In genomic region chr9:20357207-20357503, GRCh38 we compare ENCODE assay signal across 14 cellular contexts.
DNase-seq lines count a peak whose midpoint lies in the region; ATAC-seq, FAIRE-seq and TF ChIP-seq lines count a peak whose summit lies in the region.
"Had no signal": no experiment of that assay in that cellular context is flagged by ENCODE, and none has a peak within 500 bp of the region (broad histone marks: within the 10 kb centered on the region; RNA-seq: fewer than 3 reads in every experiment).

No MANE protein-coding gene starts in this region.

- H3K9ac ChIP-seq in colonic mucosa (ENCODE audit: low read depth in 2 of 2, low read length in 2 of 2) (no peak overlapping the region), mammary epithelial cell (ENCODE audit: insufficient read depth, low read length) (no peak overlapping the region)

- no peak for TF ChIP-seq POLR2A in A549 (IDR thresholded peaks at IDR 0.05; ENCODE audit: low read length)

- H3K27ac ChIP-seq in A549 (peak overlapping the region in 1 of 2 experiments; percentile 60; a peak in 2 of 6 replicates), HEK293 (ENCODE audit: extremely low read depth, low read depth, low read length) (peak overlapping the region; percentile 78), colonic mucosa (peak overlapping the region; percentile 26), mammary epithelial cell (ENCODE audit: insufficient read depth, low read depth, low read length) (no peak overlapping the region)

- no peak overlapping the region for H2AFZ ChIP-seq in mammary epithelial cell (ENCODE audit: low read depth, low read length)

- no peak for ATAC-seq in A549
- no peak for ATAC-seq in HG03469 (IDR thresholded peaks at IDR 0.05; ENCODE audit: unreplicated experiment)

- peaks cover 0 to 19% of the 10 kb centered on the region in 2 experiments; a peak in 1 of 3 replicates for H3K36me3 ChIP-seq in HEK293 (ENCODE audit: control insufficient read depth in 2 of 2, insufficient read depth in 1 of 2, low read length in 2 of 2)
- H3K36me3 ChIP-seq in colonic mucosa: no peaks in the 10 kb centered on the region
- no peaks in the 10 kb centered on the region for H3K36me3 ChIP-seq in mammary epithelial cell (ENCODE audit: insufficient read depth, low read length)

- TF ChIP-seq EP300 in A549 (IDR thresholded peaks at IDR 0.05): no peak

- peak overlapping the region; percentile 75 for H3K4me2 ChIP-seq in A549
- no peak overlapping the region for H3K4me2 ChIP-seq in mammary epithelial cell (ENCODE audit: insufficient read depth, low read depth, low read length)

- dilution Hi-C loops in mammary epithelial cell (cut with HindIII; ENCODE audit: low sequenced_read_pairs): no loop called here

- no peak for TF ChIP-seq RAD21 in A549 (conservative IDR thresholded peaks at IDR 0.05 in 1 of 2, IDR thresholded peaks at IDR 0.05 in 1 of 2)

- H3K4me3 ChIP-seq in A549 (no peak overlapping the region), HEK293 (ENCODE audit: low read depth, low read length) (no peak overlapping the region), colonic mucosa (no peak overlapping the region), mammary epithelial cell (replicated peaks in 1 of 3; ENCODE audit: insufficient read depth in 1 of 3, low read depth in 2 of 3, low read length in 3 of 3) (no peak overlapping the region)
- H3K4me3 ChIP-seq: mucosa of descending colon had no signal

- peaks cover 25% of the 10 kb centered on the region for H3K36me3 Mint-ChIP-seq in nephron (ENCODE audit: low read depth)

- H4K20me1 ChIP-seq in mammary epithelial cell (ENCODE audit: insufficient read depth, low read length): no peaks in the 10 kb centered on the region

- intact Hi-C loops in colonic mucosa (cut with DNase I) (loop anchor here (5.0 to 10.0 kb wide), 3 partner anchors 265 to 585 kb away; partner anchors contain the start of gene MLLT3), mammary epithelial cell (cut with micrococcal nuclease) (loop anchor here (2.0 to 5.0 kb wide), 5 partner anchors 120 to 754 kb away; no protein-coding TSS in a partner anchor)

- H3K79me2 ChIP-seq in mammary epithelial cell (ENCODE audit: insufficient read depth, low read length): no peaks in the 10 kb centered on the region

- H3K4me1 Mint-ChIP-seq in nephron: peaks cover 83% of the 10 kb centered on the region
- H3K4me1 Mint-ChIP-seq: activated B cell treated with CpG ODN at 0.5 μM for 24 hours had no signal

- CTCF ChIA-PET in A549 (lab: Yijun Ruan, JAX): interaction anchor here (0.6 to 6.7 kb wide), 28 partner anchors 9 to 754 kb away, joined by 3 to 55 read pairs (median 4); partner anchors contain the start of genes FOCAD and MLLT3
- CTCF ChIA-PET in HEK293 (lab: Yijun Ruan, JAX): interaction anchor here (0.7 to 3.2 kb wide), 14 partner anchors 13 to 754 kb away, joined by 3 to 24 read pairs (median 3); partner anchors contain the start of gene MLLT3
- CTCF ChIA-PET in mammary epithelial cell (lab: Charles Lee; ENCODE audit: low non-redundant PET): interaction anchor here (0.7 kb wide), 1 partner anchor 121 kb away, joined by 6 read pairs; no protein-coding TSS in a partner anchor

- BruUV-seq in mammary epithelial cell (replicated peaks; lab: Mats Ljungman, UMichigan): no TSS peak

- FAIRE-seq in A549 (lab: Jason Lieb, UNC): no peak

- in situ Hi-C loops in mammary epithelial cell (cut with MboI; ENCODE audit: low sequenced_read_pairs in 2 of 2): loop anchor here (10.0 to 25.0 kb wide), 5 partner anchors 268 to 755 kb away; partner anchors contain the start of gene MLLT3 (in 1 of the 2)

- DNase-seq in A549 (ENCODE audit: low read depth in 1 of 2, low spot score in 1 of 2): no peak
- DNase-seq in colonic mucosa: no peak
- DNase-seq in mammary epithelial cell: no peak
- no peak for DNase-seq in epidermal melanocyte (ENCODE audit: insufficient read length, low spot score)
- DNase-seq in NK-92 (lab: John Stamatoyannopoulos, UW; ENCODE audit: unreplicated experiment): no peak
- DNase-seq: activated B cell treated with CpG ODN at 0.5 μM for 24 hours, activated gamma-delta T cell, hippocampal formation, mucosa of descending colon, NCI-H1436, NCI-H69 had no signal

- H3K27me3 Mint-ChIP-seq in nephron (ENCODE audit: low read depth): no peaks in the 10 kb centered on the region

- H3K27me3 ChIP-seq in colonic mucosa (no peaks in the 10 kb centered on the region), mammary epithelial cell (ENCODE audit: insufficient read depth, low read length) (no peaks in the 10 kb centered on the region)

- H3K9me3 ChIP-seq in A549 (no peaks in the 10 kb centered on the region), HEK293 (ENCODE audit: control insufficient read depth, insufficient read depth, low read depth, low read length) (no peaks in the 10 kb centered on the region), colonic mucosa (no peaks in the 10 kb centered on the region), mammary epithelial cell (replicated peaks; ENCODE audit: insufficient read depth, low read length) (no peaks in the 10 kb centered on the region)
- H3K9me3 ChIP-seq: mucosa of descending colon had no signal

- 47% methylated on average over 2 of the region's 2 CpGs for WGBS in A549 (ENCODE audit: missing lambda C conversion rate)
- 73% methylated on average over 2 of the region's 2 CpGs for WGBS in mammary epithelial cell (ENCODE audit: low coverage, missing lambda C conversion rate)

- H3K4me3 Mint-ChIP-seq in nephron: peak overlapping the region; percentile 57 to 65 (median 63)
- H3K4me3 Mint-ChIP-seq: activated B cell treated with CpG ODN at 0.5 μM for 24 hours had no signal

- H3K4me1 ChIP-seq in A549: peaks cover 40% of the 10 kb centered on the region
- H3K4me1 ChIP-seq in HEK293 (ENCODE audit: control insufficient read depth, insufficient read depth, low read length): peaks cover 11% of the 10 kb centered on the region
- no peaks in the 10 kb centered on the region for H3K4me1 ChIP-seq in colonic mucosa
- peaks cover 9% of the 10 kb centered on the region for H3K4me1 ChIP-seq in mammary epithelial cell (ENCODE audit: insufficient read depth, low read length)

- POLR2A ChIA-PET in A549 (lab: Yijun Ruan, JAX) (interaction anchor here (0.6 kb wide), 1 partner anchor 302 kb away, joined by 3 read pairs; no protein-coding TSS in a partner anchor), HEK293 (lab: Yijun Ruan, JAX) (interaction anchor here (0.5 to 1.5 kb wide), 5 partner anchors 12 to 329 kb away, joined by 3 to 5 read pairs (median 4); partner anchors contain the start of genes FOCAD and MLLT3)

- TF ChIP-seq CTCF in A549 (IDR thresholded peaks at IDR 0.05) (no peak), HEK293 (tag by site-specific recombination; IDR thresholded peaks at IDR 0.05) (no peak), colonic mucosa (IDR thresholded peaks at IDR 0.05) (no peak), nephron (IDR thresholded peaks at IDR 0.05; ENCODE audit: unreplicated experiment in 3 of 3) (no peak), mammary epithelial cell (conservative IDR thresholded peaks at IDR 0.05 in 1 of 2, IDR thresholded peaks at IDR 0.05 in 1 of 2; ENCODE audit: extremely low read depth in 1 of 2, insufficient read depth in 1 of 2, low read depth in 1 of 2, low read length in 2 of 2) (no peak)

- H3K9me3 Mint-ChIP-seq in nephron: no peaks in the 10 kb centered on the region
- H3K9me3 Mint-ChIP-seq: activated B cell treated with CpG ODN at 0.5 μM for 24 hours had no signal

- peak overlapping the region; percentile 90 to 94 (median 91) for H3K27ac Mint-ChIP-seq in nephron
- H3K27ac Mint-ChIP-seq: activated B cell treated with CpG ODN at 0.5 μM for 24 hours had no signal

TF ChIP-seq in A549, 52 proteins besides CTCF, POLR2A, EP300 and RAD21:
- no peak for TF ChIP-seq PBX3 (IDR thresholded peaks at IDR 0.05)
- peak; percentile 43 to 59; a peak in 2 of 4 replicates for TF ChIP-seq CEBPB (IDR thresholded peaks at IDR 0.05)
- no peak for TF ChIP-seq JUNB (IDR thresholded peaks at IDR 0.05)

TF ChIP-seq in HEK293, 187 proteins besides CTCF, POLR2A, EP300 and RAD21 (continues in another document):
- TF ChIP-seq ZSCAN23 (tag by site-specific recombination; IDR thresholded peaks at IDR 0.05) (no peak), ZFP41 (tag by site-specific recombination; IDR thresholded peaks at IDR 0.05; ENCODE audit: borderline replicate concordance) (no peak), ZNF274 (IDR thresholded peaks at IDR 0.05; ENCODE audit: low read length) (no peak), ZNF274 (tag by site-specific recombination; IDR thresholded peaks at IDR 0.05; ENCODE audit: borderline replicate concordance) (no peak), ZNF530 (tag by site-specific recombination; IDR thresholded peaks at IDR 0.05; ENCODE audit: low read depth) (no peak), ZNF792 (tag by site-specific recombination; IDR thresholded peaks at IDR 0.05) (no peak), TRIM28 (IDR thresholded peaks at IDR 0.05; ENCODE audit: borderline replicate concordance, low read length) (no peak), ZNF114 (tag by site-specific recombination; IDR thresholded peaks at IDR 0.05) (no peak), ZNF266 (tag by site-specific recombination; IDR thresholded peaks at IDR 0.05; ENCODE audit: low read depth) (no peak), ZNF626 (tag by site-specific recombination; IDR thresholded peaks at IDR 0.05) (no peak)
- TF ChIP-seq, protein P1, sequence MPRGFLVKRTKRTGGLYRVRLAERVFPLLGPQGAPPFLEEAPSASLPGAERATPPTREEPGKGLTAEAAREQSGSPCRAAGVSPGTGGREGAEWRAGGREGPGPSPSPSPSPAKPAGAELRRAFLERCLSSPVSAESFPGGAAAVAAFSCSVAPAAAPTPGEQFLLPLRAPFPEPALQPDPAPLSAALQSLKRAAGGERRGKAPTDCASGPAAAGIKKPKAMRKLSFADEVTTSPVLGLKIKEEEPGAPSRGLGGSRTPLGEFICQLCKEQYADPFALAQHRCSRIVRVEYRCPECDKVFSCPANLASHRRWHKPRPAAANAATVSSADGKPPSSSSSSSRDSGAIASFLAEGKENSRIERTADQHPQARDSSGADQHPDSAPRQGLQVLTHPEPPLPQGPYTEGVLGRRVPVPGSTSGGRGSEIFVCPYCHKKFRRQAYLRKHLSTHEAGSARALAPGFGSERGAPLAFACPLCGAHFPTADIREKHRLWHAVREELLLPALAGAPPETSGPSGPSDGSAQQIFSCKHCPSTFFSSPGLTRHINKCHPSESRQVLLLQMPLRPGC (tag by site-specific recombination; IDR thresholded peaks at IDR 0.05): no peak
- TF ChIP-seq, protein P2, sequence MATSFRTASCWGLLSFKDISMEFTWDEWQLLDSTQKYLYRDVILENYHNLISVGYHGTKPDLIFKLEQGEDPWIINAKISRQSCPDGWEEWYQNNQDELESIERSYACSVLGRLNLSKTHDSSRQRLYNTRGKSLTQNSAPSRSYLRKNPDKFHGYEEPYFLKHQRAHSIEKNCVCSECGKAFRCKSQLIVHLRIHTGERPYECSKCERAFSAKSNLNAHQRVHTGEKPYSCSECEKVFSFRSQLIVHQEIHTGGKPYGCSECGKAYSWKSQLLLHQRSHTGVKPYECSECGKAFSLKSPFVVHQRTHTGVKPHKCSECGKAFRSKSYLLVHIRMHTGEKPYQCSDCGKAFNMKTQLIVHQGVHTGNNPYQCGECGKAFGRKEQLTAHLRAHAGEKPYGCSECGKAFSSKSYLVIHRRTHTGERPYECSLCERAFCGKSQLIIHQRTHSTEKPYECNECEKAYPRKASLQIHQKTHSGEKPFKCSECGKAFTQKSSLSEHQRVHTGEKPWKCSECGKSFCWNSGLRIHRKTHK (tag by site-specific recombination; IDR thresholded peaks at IDR 0.05): no peak
